In the genomic region with DNA sequence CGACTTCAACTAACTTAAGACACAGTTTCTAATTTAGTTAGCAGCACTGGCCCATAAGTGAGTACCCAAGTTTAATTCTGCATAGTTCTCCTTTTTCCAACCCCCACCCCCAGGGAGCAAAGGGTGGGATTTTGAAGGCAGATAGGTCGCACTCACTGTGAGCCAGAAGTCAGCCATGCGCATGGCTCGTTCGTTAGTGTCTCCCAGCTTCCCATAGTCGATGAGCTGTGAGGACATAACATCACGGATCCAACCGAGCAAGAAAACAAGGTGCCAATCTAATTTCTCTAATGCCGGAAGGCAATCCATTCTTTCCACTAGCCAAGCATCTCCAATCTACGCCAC, we compare ENCODE assay signal across 8 cellular contexts. TPM values are rescaled to one million over a fixed set of nuclear protein-coding genes. Genes with fewer than 3 reads are reported as not detected.
DNase-seq lines count a peak whose midpoint lies in the region; ATAC-seq, FAIRE-seq and TF ChIP-seq lines count a peak whose summit lies in the region.

No MANE protein-coding gene starts in this region.

- FAIRE-seq in GM12878 (lab: Jason Lieb, UNC): no peak

- no peak for DNase-seq in GM12878 (ENCODE audit: low read depth, low spot score)
- DNase-seq in right lobe of liver: no peak
- DNase-seq in type B pancreatic cell (ENCODE audit: extremely low spot score, unreplicated experiment): no peak
- no peak for DNase-seq in KG1 (lab: John Stamatoyannopoulos, UW)
- no peak for DNase-seq in cortex of kidney (lab: John Stamatoyannopoulos, UW)
- no peak for DNase-seq in kidney tubule cell (ENCODE audit: low spot score)

- peaks cover 29% of the 10 kb centered on the region for H3K79me2 ChIP-seq in GM12878 (ENCODE audit: control insufficient read depth, insufficient read depth, low read length)

- H3K4me3 Mint-ChIP-seq in type B pancreatic cell: peak overlapping the region; percentile 99

- 0% methylated on average over 10 of the region's 10 CpGs for WGBS in GM12878 (ENCODE audit: insufficient coverage, insufficient replicate concordance, low lambda C conversion rate, missing lambda C conversion rate)
- WGBS in right lobe of liver (ENCODE audit: insufficient coverage, low coverage, low lambda C conversion rate, missing lambda C conversion rate): 0% methylated on average over 2 of the region's 10 CpGs

- H3K4me3 ChIP-seq in GM12878: peak overlapping the region; percentile 97
- H3K4me3 ChIP-seq in right lobe of liver: peak overlapping the region; percentile 67 to 88 (median 73)

- TF ChIP-seq CTCF in GM12878 (IDR thresholded peaks at IDR 0.05 in 2 of 3, conservative IDR thresholded peaks at IDR 0.05 in 1 of 3; ENCODE audit: control insufficient read depth in 2 of 3, extremely low read depth in 1 of 3, insufficient read depth in 1 of 3, low read depth in 3 of 3, low read length in 3 of 3): no peak
- TF ChIP-seq CTCF in right lobe of liver (IDR thresholded peaks at IDR 0.05): no peak
- TF ChIP-seq CTCF in type B pancreatic cell (conservative IDR thresholded peaks at IDR 0.05): no peak

- H3K4me1 Mint-ChIP-seq in type B pancreatic cell (ENCODE audit: unreplicated experiment): peaks cover 11% of the 10 kb centered on the region

- intact Hi-C loops in GM12878 (cut with micrococcal nuclease; ENCODE audit: unreplicated experiment) (loop anchor here (2.0 kb wide), 1 partner anchor 70 kb away; a partner anchor contains a TSS), right lobe of liver (cut with DNase I) (loop anchor here (10.0 kb wide), 1 partner anchor 148 kb away; no protein-coding TSS in a partner anchor)

- H3K9ac ChIP-seq in GM12878 (ENCODE audit: control insufficient read depth, insufficient read depth, low read length): peak overlapping the region; percentile 81

- H3K4me1 ChIP-seq in GM12878 (ENCODE audit: control insufficient read depth, insufficient read depth, low read length) (0 out of 2 replicates have a peak, but pooled peaks cover 2% of the 10 kb centered on the region), right lobe of liver (peaks cover 0 to 15% (median 4%) of the 10 kb centered on the region in 4 donors)

- ATAC-seq in GM18873 (IDR thresholded peaks at IDR 0.05; ENCODE audit: low FRiP score, unreplicated experiment): peak; percentile 1
- ATAC-seq in HG03432 (IDR thresholded peaks at IDR 0.05; ENCODE audit: unreplicated experiment): peak; percentile 0
- peak; percentile 14 for ATAC-seq in GM12878
- no peak for ATAC-seq in right lobe of liver

- POLR2A ChIA-PET in GM12878 (lab: Charles Lee): interaction anchor here (0.8 to 4.6 kb wide), 12 partner anchors 9 to 201 kb away, joined by 3 to 34 read pairs (median 4); a partner anchor contains a TSS

- H3K27ac ChIP-seq in GM12878 (ENCODE audit: control insufficient read depth, insufficient read depth) (peak overlapping the region; percentile 83), right lobe of liver (peak overlapping the region; percentile 33 to 58 (median 34))

- peaks cover 15% of the 10 kb centered on the region for H3K36me3 Mint-ChIP-seq in type B pancreatic cell

- no peak for TF ChIP-seq RAD21 in GM12878 (IDR thresholded peaks at IDR 0.05; ENCODE audit: insufficient read depth, low read depth, low read length)

- H3K9me3 ChIP-seq in GM12878 (replicated peaks; ENCODE audit: control insufficient read depth, insufficient read depth, low read length) (no peaks in the 10 kb centered on the region), right lobe of liver (no peaks in the 10 kb centered on the region)

- H4K20me1 ChIP-seq in GM12878 (ENCODE audit: control insufficient read depth, insufficient read depth): no peaks in the 10 kb centered on the region

- H3K4me2 ChIP-seq in GM12878 (ENCODE audit: control insufficient read depth, insufficient read depth): peak overlapping the region; percentile 77

- no peak for TF ChIP-seq EP300 in GM12878 (IDR thresholded peaks at IDR 0.05; ENCODE audit: borderline replicate concordance in 1 of 2, control insufficient read depth in 1 of 2, low read depth in 2 of 2, low read length in 2 of 2)

- peak overlapping the region; percentile 77 for H2AFZ ChIP-seq in GM12878 (ENCODE audit: control insufficient read depth, low read depth, low read length)

- RAD21 ChIA-PET in GM12878 (lab: Charles Lee; ENCODE audit: unreplicated experiment): interaction anchor here (0.6 to 5.0 kb wide), 26 partner anchors 8 to 303 kb away, joined by 3 to 74 read pairs (median 4); a partner anchor contains a TSS

- TF ChIP-seq POLR2A in GM12878 (IDR thresholded peaks at IDR 0.05; ENCODE audit: low read depth, low read length) (no peak), right lobe of liver (IDR thresholded peaks at IDR 0.05) (no peak)

- no peaks in the 10 kb centered on the region for H3K9me3 Mint-ChIP-seq in type B pancreatic cell

- CTCF ChIA-PET in GM12878 (lab: Yijun Ruan, JAX): interaction anchor here (0.7 to 5.5 kb wide), 33 partner anchors 9 to 303 kb away, joined by 3 to 126 read pairs (median 6); a partner anchor contains a TSS

- H3K27me3 Mint-ChIP-seq in type B pancreatic cell: peaks cover 3% of the 10 kb centered on the region

- TSS peak; percentile 83 for BruUV-seq in GM12878 (replicated peaks; lab: Mats Ljungman, UMichigan)

- peaks cover 0 to 13% of the 10 kb centered on the region in 2 experiments; a peak in 1 of 4 replicates for H3K36me3 ChIP-seq in GM12878 (ENCODE audit: control insufficient read depth in 2 of 2, insufficient read depth in 2 of 2, low read length in 1 of 2)
- peaks cover 0 to 17% (median 0%) of the 10 kb centered on the region in 4 donors for H3K36me3 ChIP-seq in right lobe of liver

- H3K27me3 ChIP-seq in GM12878 (replicated peaks in 1 of 2; ENCODE audit: control insufficient read depth in 2 of 2, insufficient read depth in 2 of 2, low read length in 1 of 2): no peaks in the 10 kb centered on the region
- H3K27me3 ChIP-seq in right lobe of liver: no peaks in the 10 kb centered on the region

- H3K27ac Mint-ChIP-seq in type B pancreatic cell: peak overlapping the region; percentile 87

- SMC1A ChIA-PET in GM12878 (lab: Charles Lee; ENCODE audit: uncharacterized antibody, unreplicated experiment): interaction anchor here (0.6 to 4.4 kb wide), 23 partner anchors 9 to 303 kb away, joined by 3 to 57 read pairs (median 6); a partner anchor contains a TSS

- in situ Hi-C loops in GM12878 (cut with MboI): loop anchor here (5.0 kb wide), 1 partner anchor 150 kb away; no protein-coding TSS in a partner anchor

RNA-seq across cellular contexts. Expression of a gene that starts 0.6 kb away (rescaled TPM):
- total RNA-seq in GM12878 (2013; cell fraction: nucleolus; rRNA removed): 35.2 and 38.1 TPM in 2 replicates
- total RNA-seq in GM12878 (2014; rRNA removed): 82.9 and 83.8 TPM in 2 replicates
- 55.1 and 63.3 TPM in 2 replicates for total RNA-seq in GM12878 (2014; rRNA removed; fragmentation: Illumina TruSeq; extraction: Trizol)
- 85.8 and 91.7 TPM in 2 replicates for total RNA-seq in GM12878 (2021)
- 31.4 TPM for polyA plus RNA-seq in GM12878 (2011; ENCODE audit: low read depth)
- polyA plus RNA-seq in GM12878 (2011; rRNA removed): 70.3 and 97.9 TPM in 2 replicates
- polyA plus RNA-seq in GM12878 (2011; cell fraction: cytosol; rRNA removed): 67.2 and 75.4 TPM in 2 replicates
- 42.4 and 59.5 TPM in 2 replicates for polyA plus RNA-seq in GM12878 (2011; cell fraction: nucleus; rRNA removed)
- 58.8 and 64.2 TPM in 2 replicates for polyA plus RNA-seq in GM12878 (2012)
- 35.2 and 60.3 TPM in 2 replicates for polyA plus RNA-seq in GM12878 (2014; fragmentation: Illumina TruSeq; extraction: Trizol)
- polyA plus RNA-seq in GM12878 (2014; fragmentation: Nextera tagmentation; extraction: Ambion mirVana): 100 to 1,000 TPM; 170 to 171 TPM
- 80.6 and 83.5 TPM in 2 replicates for polyA plus RNA-seq in GM12878 (2014; rRNA removed)
- 100 to 1,000 TPM; 122 to 134 TPM for polyA plus RNA-seq in GM12878 (2016; fragmentation: Nextera tagmentation; extraction: Ambion mirVana)
- 47.5 and 64.9 TPM in 2 replicates for polyA minus RNA-seq in GM12878 (2011; rRNA and poly(A)+ RNA removed)
- 26.2 and 33.4 TPM in 2 replicates for polyA minus RNA-seq in GM12878 (2011; cell fraction: cytosol; rRNA and poly(A)+ RNA removed)
- polyA minus RNA-seq in GM12878 (2011; cell fraction: nucleus; rRNA and poly(A)+ RNA removed): 41.6 and 57.0 TPM in 2 replicates
- 10 to 100 TPM; 10.7 to 21.6 (median 17.3) TPM for total RNA-seq in right lobe of liver
- 46.6 and 67.3 TPM in 2 replicates for total RNA-seq in type B pancreatic cell (ENCODE audit: low replicate concordance)

RNA-seq across cellular contexts. Expression of a gene that starts 27.0 kb away (rescaled TPM):
- 0.56 and 0.92 TPM in 2 replicates for total RNA-seq in GM12878 (2013; cell fraction: nucleolus; rRNA removed)
- total RNA-seq in GM12878 (2014; rRNA removed) (0.34 and 0.38 TPM in 2 replicates), GM12878 (2014; rRNA removed; fragmentation: Illumina TruSeq; extraction: Trizol) (0.14 and 0.18 TPM in 2 replicates), GM12878 (2021) (0.56 and 0.64 TPM in 2 replicates), right lobe of liver (1 to 10 TPM; 1.8 to 9.2 (median 4.1) TPM), type B pancreatic cell (ENCODE audit: low replicate concordance) (3.9 and 54.9 TPM in 2 replicates)
- 0.17 TPM for polyA plus RNA-seq in GM12878 (2011; ENCODE audit: low read depth)
- polyA plus RNA-seq in GM12878 (2011; rRNA removed) (0.01 and 0.04 TPM in 2 replicates), GM12878 (2014; fragmentation: Illumina TruSeq; extraction: Trizol) (0.02 and 0.22 TPM in 2 replicates), GM12878 (2014; fragmentation: Nextera tagmentation; extraction: Ambion mirVana) (under 1 TPM in 1 of 2 experiments, not detected in 1; 0.02 TPM), GM12878 (2014; rRNA removed) (0.47 and 0.66 TPM in 2 replicates), GM12878 (2016; fragmentation: Nextera tagmentation; extraction: Ambion mirVana) (under 1 TPM; 0.04 to 0.09 TPM)
- polyA plus RNA-seq in GM12878 (2011; cell fraction: cytosol; rRNA removed): 0.01 and 0.02 TPM in 2 replicates
- polyA plus RNA-seq in GM12878 (2011; cell fraction: nucleus; rRNA removed): 0.31 and 0.32 TPM in 2 replicates
- 0.51 and 0.58 TPM in 2 replicates for polyA plus RNA-seq in GM12878 (2012)
- polyA minus RNA-seq in GM12878 (2011; rRNA and poly(A)+ RNA removed): under 0.01 and 0.10 TPM in 2 replicates
- 0.10 TPM in 1 of 2 replicates, not detected in the other for polyA minus RNA-seq in GM12878 (2011; cell fraction: cytosol; rRNA and poly(A)+ RNA removed)
- polyA minus RNA-seq in GM12878 (2011; cell fraction: nucleus; rRNA and poly(A)+ RNA removed): 0.12 and 0.19 TPM in 2 replicates

Comparison
In these comparisons a context has a peak if more than half of its experiments do, and no peak if none do; other contexts are left out.
1. ATAC-seq: peak in GM18873 (single experiment), HG03432 (single experiment) and GM12878 (single experiment); none in right lobe of liver (0 of 4).